ENCODE assay signal across 1 cellular context in the genomic region with DNA sequence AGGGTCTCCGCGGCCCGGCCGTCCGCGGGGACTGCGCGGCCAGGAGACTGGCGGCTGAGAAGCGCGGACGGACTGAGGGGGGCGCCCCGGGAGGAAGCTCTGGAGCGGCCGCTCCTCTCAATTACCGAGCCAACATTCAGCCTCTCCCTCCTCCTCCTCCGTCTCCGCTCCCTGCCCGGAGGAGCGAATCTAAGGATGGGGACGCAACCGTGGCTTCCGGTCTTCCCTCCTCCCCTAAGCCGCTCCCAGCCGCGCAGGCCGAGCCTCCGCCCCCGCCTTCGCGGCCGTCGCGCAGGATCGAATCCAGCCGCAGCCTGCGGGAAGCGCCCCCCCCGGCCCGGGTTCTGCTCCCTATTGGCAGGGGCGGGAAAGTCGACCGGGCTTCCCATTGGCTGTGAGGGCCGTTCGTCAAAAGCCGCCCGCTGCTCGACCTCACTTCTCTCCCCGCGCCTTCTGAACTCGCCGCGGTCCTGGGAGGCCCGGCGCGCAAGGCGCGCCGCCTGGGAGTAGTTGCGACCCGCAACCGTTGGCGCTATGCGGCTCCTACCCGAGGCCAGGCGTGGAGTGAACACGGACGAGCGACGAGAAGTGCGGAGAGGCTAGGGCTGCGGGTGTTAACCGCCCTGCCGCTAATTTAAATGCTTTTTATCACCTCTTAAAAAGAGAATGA.
TF ChIP-seq lines count a peak whose summit lies in the region.

Gene HNRNPLL, minus strand, starts transcription at position 197 of the 670 bp plus-strand sequence. CDS start 302 bp downstream, outside the sequence.

TF ChIP-seq in WTC11, 78 proteins besides CTCF, POLR2A, EP300 and RAD21 (continued from another document):
- TF ChIP-seq, protein P1, sequence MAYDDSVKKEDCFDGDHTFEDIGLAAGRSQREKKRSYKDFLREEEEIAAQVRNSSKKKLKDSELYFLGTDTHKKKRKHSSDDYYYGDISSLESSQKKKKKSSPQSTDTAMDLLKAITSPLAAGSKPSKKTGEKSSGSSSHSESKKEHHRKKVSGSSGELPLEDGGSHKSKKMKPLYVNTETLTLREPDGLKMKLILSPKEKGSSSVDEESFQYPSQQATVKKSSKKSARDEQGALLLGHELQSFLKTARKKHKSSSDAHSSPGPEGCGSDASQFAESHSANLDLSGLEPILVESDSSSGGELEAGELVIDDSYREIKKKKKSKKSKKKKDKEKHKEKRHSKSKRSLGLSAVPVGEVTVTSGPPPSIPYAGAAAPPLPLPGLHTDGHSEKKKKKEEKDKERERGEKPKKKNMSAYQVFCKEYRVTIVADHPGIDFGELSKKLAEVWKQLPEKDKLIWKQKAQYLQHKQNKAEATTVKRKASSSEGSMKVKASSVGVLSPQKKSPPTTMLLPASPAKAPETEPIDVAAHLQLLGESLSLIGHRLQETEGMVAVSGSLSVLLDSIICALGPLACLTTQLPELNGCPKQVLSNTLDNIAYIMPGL (CRISPR knock-in tag; IDR thresholded peaks at IDR 0.05), result peak; percentile 80; the same call in 1 of the 2 replicates
- TF ChIP-seq CBFB (CRISPR knock-in tag; IDR thresholded peaks at IDR 0.05; ENCODE audit: low read depth), result 0 out of 2 replicates have a peak, but pooled peaks have one; percentile 69
- TF ChIP-seq GABPB1 (CRISPR knock-in tag; IDR thresholded peaks at IDR 0.05), result peak; percentile 68
- TF ChIP-seq JUN (CRISPR knock-in tag; IDR thresholded peaks at IDR 0.05), result no peak
- TF ChIP-seq ZNF263 (CRISPR knock-in tag; IDR thresholded peaks at IDR 0.05; ENCODE audit: low read depth), result peak; percentile 95
- TF ChIP-seq GTF2I (CRISPR knock-in tag; conservative IDR thresholded peaks at IDR 0.05), result no peak
- peak; percentile 61; the same call in 1 of the 2 replicates for TF ChIP-seq FOXK1 (CRISPR knock-in tag; IDR thresholded peaks at IDR 0.05)
- no peak for TF ChIP-seq OVOL2 (CRISPR knock-in tag; IDR thresholded peaks at IDR 0.05; ENCODE audit: borderline replicate concordance)
- peak; percentile 87 for TF ChIP-seq NFYB (CRISPR knock-in tag; conservative IDR thresholded peaks at IDR 0.05; ENCODE audit: low read depth)
- TF ChIP-seq, protein P2, sequence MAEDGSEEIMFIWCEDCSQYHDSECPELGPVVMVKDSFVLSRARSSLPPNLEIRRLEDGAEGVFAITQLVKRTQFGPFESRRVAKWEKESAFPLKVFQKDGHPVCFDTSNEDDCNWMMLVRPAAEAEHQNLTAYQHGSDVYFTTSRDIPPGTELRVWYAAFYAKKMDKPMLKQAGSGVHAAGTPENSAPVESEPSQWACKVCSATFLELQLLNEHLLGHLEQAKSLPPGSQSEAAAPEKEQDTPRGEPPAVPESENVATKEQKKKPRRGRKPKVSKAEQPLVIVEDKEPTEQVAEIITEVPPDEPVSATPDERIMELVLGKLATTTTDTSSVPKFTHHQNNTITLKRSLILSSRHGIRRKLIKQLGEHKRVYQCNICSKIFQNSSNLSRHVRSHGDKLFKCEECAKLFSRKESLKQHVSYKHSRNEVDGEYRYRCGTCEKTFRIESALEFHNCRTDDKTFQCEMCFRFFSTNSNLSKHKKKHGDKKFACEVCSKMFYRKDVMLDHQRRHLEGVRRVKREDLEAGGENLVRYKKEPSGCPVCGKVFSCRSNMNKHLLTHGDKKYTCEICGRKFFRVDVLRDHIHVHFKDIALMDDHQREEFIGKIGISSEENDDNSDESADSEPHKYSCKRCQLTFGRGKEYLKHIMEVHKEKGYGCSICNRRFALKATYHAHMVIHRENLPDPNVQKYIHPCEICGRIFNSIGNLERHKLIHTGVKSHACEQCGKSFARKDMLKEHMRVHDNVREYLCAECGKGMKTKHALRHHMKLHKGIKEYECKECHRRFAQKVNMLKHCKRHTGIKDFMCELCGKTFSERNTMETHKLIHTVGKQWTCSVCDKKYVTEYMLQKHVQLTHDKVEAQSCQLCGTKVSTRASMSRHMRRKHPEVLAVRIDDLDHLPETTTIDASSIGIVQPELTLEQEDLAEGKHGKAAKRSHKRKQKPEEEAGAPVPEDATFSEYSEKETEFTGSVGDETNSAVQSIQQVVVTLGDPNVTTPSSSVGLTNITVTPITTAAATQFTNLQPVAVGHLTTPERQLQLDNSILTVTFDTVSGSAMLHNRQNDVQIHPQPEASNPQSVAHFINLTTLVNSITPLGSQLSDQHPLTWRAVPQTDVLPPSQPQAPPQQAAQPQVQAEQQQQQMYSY (CRISPR knock-in tag; IDR thresholded peaks at IDR 0.05), result 0 out of 2 replicates have a peak, but pooled peaks have one; percentile 22
